ENCODE assay signal across 8 cellular contexts in the genomic region with DNA sequence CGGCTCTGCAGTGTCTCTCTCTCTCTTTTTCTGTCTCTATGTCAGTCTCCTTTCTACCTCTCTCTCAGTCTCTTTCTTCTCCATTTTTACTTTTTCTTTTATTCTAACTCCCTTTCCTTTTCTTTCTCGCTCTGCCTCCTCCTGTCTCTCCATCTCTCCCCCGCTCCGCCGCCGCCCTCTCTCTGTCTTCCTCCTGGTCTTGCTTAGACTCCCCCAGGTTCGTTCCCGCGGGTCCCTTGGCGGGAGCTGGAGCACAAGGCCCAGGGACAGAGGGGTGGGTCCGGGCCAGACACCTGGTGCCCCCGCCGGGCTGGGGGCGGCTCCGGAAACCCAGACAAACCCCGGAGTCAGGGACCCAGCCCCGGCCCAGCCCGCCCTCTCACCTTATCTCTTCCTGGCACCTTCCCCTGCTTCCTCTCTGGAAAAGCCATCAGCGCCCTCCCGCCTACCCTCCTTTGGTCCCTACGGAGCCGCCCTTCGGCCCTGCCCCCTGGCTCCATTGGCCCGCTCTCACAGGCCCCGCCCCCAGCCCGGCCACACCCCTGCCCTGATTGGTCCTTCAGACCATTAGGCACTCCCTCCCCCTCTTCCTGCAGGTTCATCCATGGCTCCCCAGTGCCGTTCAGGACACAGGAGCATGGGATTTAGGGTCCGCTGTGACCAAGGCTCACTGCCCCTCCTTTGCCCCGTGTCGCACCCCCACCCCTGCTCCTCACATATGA. TPM values are rescaled to one million over a fixed set of nuclear protein-coding genes. Genes with fewer than 3 reads are reported as not detected.
DNase-seq lines count a peak whose midpoint lies in the region; ATAC-seq and TF ChIP-seq lines count a peak whose summit lies in the region.

No MANE protein-coding gene starts in this region.

- peak overlapping the region; percentile 2; the same call in 1 of the 2 replicates for H3K9ac ChIP-seq in BLaER1

- DNase-seq in NB4 (ENCODE audit: low read depth) (peak; percentile 85), glomerular visceral epithelial cell (ENCODE audit: extremely low spot score) (peak; percentile 60), ovary (peak; percentile 66 to 84 (median 75)), WERI-Rb-1 (no peak), NK-92 (lab: John Stamatoyannopoulos, UW; ENCODE audit: unreplicated experiment) (no peak)
- DNase-seq in activated T-cell treated with anti-CD3 and anti-CD28 coated beads, Interleukin-2, amount 50 U/mL, for 48 hours: peak; percentile 79 to 83

- no peaks in the 10 kb centered on the region for H3K9me3 ChIP-seq in BLaER1
- H3K9me3 ChIP-seq in ovary: no peaks in the 10 kb centered on the region
- H3K9me3 ChIP-seq in WERI-Rb-1 (ENCODE audit: severe bottlenecking): no peaks in the 10 kb centered on the region

- TF ChIP-seq EP300 in ovary (IDR thresholded peaks at IDR 0.05): no peak

- no peaks in the 10 kb centered on the region for H4K20me1 ChIP-seq in BLaER1

- H3K36me3 ChIP-seq in BLaER1: no peaks in the 10 kb centered on the region
- H3K36me3 ChIP-seq in ovary: no peaks in the 10 kb centered on the region
- H3K36me3 ChIP-seq in WERI-Rb-1: no peaks in the 10 kb centered on the region

- peaks cover 27% of the 10 kb centered on the region for H3K4me1 ChIP-seq in BLaER1
- peaks cover 14% of the 10 kb centered on the region for H3K4me1 ChIP-seq in ovary (ENCODE audit: insufficient read depth)

- 28 to 38% (median 31%) methylated on average over 23 to 30 of the region's 30 CpGs for WGBS in ovary, 3 donors

- intact Hi-C loops in ovary (cut with DNase I): loop anchor here in 1 of 4 donors (10.0 kb wide), 1 partner anchor 1865 kb away; a partner anchor contains a TSS

- peak overlapping the region; percentile 53; the same call in 1 of the 2 replicates for H3K4me3 ChIP-seq in BLaER1
- H3K4me3 ChIP-seq in NB4 (ENCODE audit: low read depth, low read length): no peak overlapping the region
- H3K4me3 ChIP-seq in ovary: peak overlapping the region; percentile 23
- no peak overlapping the region for H3K4me3 ChIP-seq in WERI-Rb-1 (ENCODE audit: low read depth, low read length)

- H3K4me2 ChIP-seq in BLaER1: peak overlapping the region; percentile 75

- no peak for TF ChIP-seq CTCF in NB4 (IDR thresholded peaks at IDR 0.05; ENCODE audit: low read depth, low read length)
- no peak for TF ChIP-seq CTCF in ovary (IDR thresholded peaks at IDR 0.05)
- no peak for TF ChIP-seq CTCF in WERI-Rb-1 (IDR thresholded peaks at IDR 0.05; ENCODE audit: low read depth, low read length)

- no peak for ATAC-seq in HG03135 (IDR thresholded peaks at IDR 0.05; ENCODE audit: unreplicated experiment)

- TF ChIP-seq POLR2A in NB4 (IDR thresholded peaks at IDR 0.05; ENCODE audit: extremely low read depth, insufficient read length) (no peak), ovary (IDR thresholded peaks at IDR 0.05) (no peak)

- H3K27me3 ChIP-seq in BLaER1 (0 out of 2 replicates have a peak, but pooled peaks cover 3% of the 10 kb centered on the region), ovary (no peaks in the 10 kb centered on the region), WERI-Rb-1 (ENCODE audit: insufficient read depth, low read depth, severe bottlenecking) (no peaks in the 10 kb centered on the region)

- peak overlapping the region; percentile 53; the same call in 1 of the 2 replicates for H3K27ac ChIP-seq in BLaER1
- H3K27ac ChIP-seq in ovary: peak overlapping the region; percentile 82 to 93
- H3K27ac ChIP-seq in WERI-Rb-1: no peak overlapping the region

RNA-seq across cellular contexts. Expression of a gene that starts 15.4 kb away (rescaled TPM):
- total RNA-seq in ovary: 100 to 1,000 TPM; 645 to 985 (median 727) TPM
- polyA plus RNA-seq in ovary: 1,000 to 10,000 TPM in 1 of 2 donors, 100 to 1,000 TPM in 1; 591 to 1,198 TPM

RNA-seq across cellular contexts. Expression of a gene that starts 16.7 kb away (rescaled TPM):
- 100 to 1,000 TPM in 5 of 7 donors, 10 to 100 TPM in 2; 28.0 to 162 (median 129) TPM for total RNA-seq in ovary
- 10 to 100 TPM; 62.4 to 86.0 TPM for polyA plus RNA-seq in ovary

RNA-seq across cellular contexts. Expression of a gene that starts 48.5 kb away (rescaled TPM):
- 100 to 1,000 TPM; 169 to 412 (median 211) TPM for total RNA-seq in ovary
- 100 to 1,000 TPM; 257 to 330 TPM for polyA plus RNA-seq in ovary

Comparison
In these comparisons a context has a peak if more than half of its experiments do, and no peak if none do; other contexts are left out.
1. H3K4me3 ChIP-seq: peak in BLaER1 (single experiment) and ovary (single experiment); none in NB4 (single experiment) and WERI-Rb-1 (single experiment).
2. DNase-seq: peak in NB4 (single experiment), activated T-cell treated with anti-CD3 and anti-CD28 coated beads, Interleukin-2, amount 50 U/mL, for 48 hours (2 of 2), glomerular visceral epithelial cell (single experiment) and ovary (5 of 5); none in WERI-Rb-1 (single experiment) and NK-92 (single experiment).